Comparison of ENCODE assay signal across 8 cellular contexts in genomic region chr9:37390759-37391158, GRCh38. TPM values are rescaled to one million over a fixed set of nuclear protein-coding genes. Genes with fewer than 3 reads are reported as not detected.
DNase-seq lines count a peak whose midpoint lies in the region; ATAC-seq and TF ChIP-seq lines count a peak whose summit lies in the region.

No MANE protein-coding gene starts in this region.

- H2AFZ ChIP-seq in HCT116 (ENCODE audit: low read depth, low read length, poor library complexity, severe bottlenecking), result no peak overlapping the region

- ATAC-seq in heart right ventricle, result no peak
- peak; percentile 86 for ATAC-seq in HCT116

- TF ChIP-seq RAD21 in HCT116 (IDR thresholded peaks at IDR 0.05; ENCODE audit: low read depth), result peak; percentile 65

- intact Hi-C loops in left ventricle myocardium inferior (cut with micrococcal nuclease), result no loop called here
- intact Hi-C loops in heart right ventricle (cut with DNase I), result no loop called here
- intact Hi-C loops in HCT116 (cut with micrococcal nuclease), result loop anchor here (2.0 to 10.0 kb wide), 2 partner anchors 394 to 516 kb away; no protein-coding TSS in a partner anchor
- intact Hi-C loops in colonic mucosa (cut with DNase I), result loop anchor here (5.0 kb wide), 1 partner anchor 393 kb away; no protein-coding TSS in a partner anchor
- intact Hi-C loops in stomach (cut with DNase I; ENCODE audit: low total_unique reads), result no loop called here

- no TSS peak for BruUV-seq in HCT116 (replicated peaks; lab: Mats Ljungman, UMichigan)

- H3K9ac ChIP-seq in HCT116 (ENCODE audit: low read length), result no peak overlapping the region
- H3K9ac ChIP-seq in colonic mucosa (ENCODE audit: low read depth in 2 of 2, low read length in 2 of 2), result no peak overlapping the region

- POLR2A ChIA-PET in HCT116 (lab: Charles Lee), result no interaction called here

- no peak overlapping the region for H3K4me2 ChIP-seq in HCT116 (ENCODE audit: low read length)

- no peaks in the 10 kb centered on the region for H3K9me2 ChIP-seq in HCT116 (ENCODE audit: insufficient read depth)

- TF ChIP-seq CTCF in left ventricle myocardium inferior (IDR thresholded peaks at IDR 0.05; ENCODE audit: borderline replicate concordance) (peak; percentile 27), heart right ventricle (IDR thresholded peaks at IDR 0.05) (peak in 3 of 9 donors; percentile 10 to 26 (median 16)), HCT116 (IDR thresholded peaks at IDR 0.05 in 2 of 3, conservative IDR thresholded peaks at IDR 0.05 in 1 of 3; ENCODE audit: borderline replicate concordance in 1 of 3, insufficient read depth in 1 of 3, low read depth in 2 of 3, low read length in 2 of 3) (peak; percentile 44 to 83 (median 77); a peak in 5 of 6 replicates), LNCaP clone FGC (IDR thresholded peaks at IDR 0.05; ENCODE audit: control insufficient read depth, extremely low read depth, insufficient read depth) (peak; percentile 37), colonic mucosa (IDR thresholded peaks at IDR 0.05) (peak; percentile 47), stomach (IDR thresholded peaks at IDR 0.05) (peak in 2 of 7 experiments; percentile 45 to 48)

- no peak overlapping the region for H3K4me3 ChIP-seq in left ventricle myocardium inferior
- H3K4me3 ChIP-seq in heart right ventricle, result no peak overlapping the region
- H3K4me3 ChIP-seq in HCT116 (replicated peaks in 1 of 2; ENCODE audit: low read depth in 1 of 2, low read length in 2 of 2), result no peak overlapping the region
- no peak overlapping the region for H3K4me3 ChIP-seq in LNCaP clone FGC (ENCODE audit: low read depth, low read length)
- no peak overlapping the region for H3K4me3 ChIP-seq in colonic mucosa
- no peak overlapping the region for H3K4me3 ChIP-seq in stomach

- TF ChIP-seq POLR2A in HCT116 (IDR thresholded peaks at IDR 0.05; ENCODE audit: borderline replicate concordance, extremely low read depth, insufficient read depth, insufficient read length) (no peak), stomach (IDR thresholded peaks at IDR 0.05) (no peak)

- H3K27me3 ChIP-seq in left ventricle myocardium inferior (ENCODE audit: low read depth) (no peaks in the 10 kb centered on the region), heart right ventricle (no peaks in the 10 kb centered on the region), HCT116 (ENCODE audit: insufficient read depth, low read length) (no peaks in the 10 kb centered on the region), colonic mucosa (no peaks in the 10 kb centered on the region), stomach (no peaks in the 10 kb centered on the region)

- WGBS in heart right ventricle, 2 donors, result 39 to 43% methylated on average over 7 of the region's 7 CpGs
- 23 to 37% (median 26%) methylated on average over 7 of the region's 7 CpGs for WGBS in stomach, 5 donors

- H3K9me3 ChIP-seq in left ventricle myocardium inferior (replicated peaks) (no peaks in the 10 kb centered on the region), heart right ventricle (no peaks in the 10 kb centered on the region), HCT116 (ENCODE audit: control insufficient read depth in 1 of 2, insufficient read depth in 1 of 2, low read depth in 1 of 2, low read length in 2 of 2) (no peaks in the 10 kb centered on the region), colonic mucosa (no peaks in the 10 kb centered on the region), stomach (no peaks in the 10 kb centered on the region)

- H3K36me3 ChIP-seq in left ventricle myocardium inferior, result no peaks in the 10 kb centered on the region
- H3K36me3 ChIP-seq in heart right ventricle, result no peaks in the 10 kb centered on the region
- no peaks in the 10 kb centered on the region for H3K36me3 ChIP-seq in HCT116 (ENCODE audit: control insufficient read depth in 1 of 2, insufficient read depth in 2 of 2, low read length in 2 of 2)
- H3K36me3 ChIP-seq in colonic mucosa, result no peaks in the 10 kb centered on the region
- no peaks in the 10 kb centered on the region for H3K36me3 ChIP-seq in stomach

- RAD21 ChIA-PET in HCT116 (lab: Charles Lee; ENCODE audit: low non-redundant PET in 1 of 2, low total read pairs in 2 of 2, uncharacterized antibody in 2 of 2, unreplicated experiment in 2 of 2), result no interaction called here

- no peaks in the 10 kb centered on the region for H4K20me1 ChIP-seq in HCT116 (ENCODE audit: insufficient read depth)

- no peak for TF ChIP-seq EP300 in stomach (IDR thresholded peaks at IDR 0.05)

- DNase-seq in left ventricle myocardium inferior, result no peak
- DNase-seq in heart right ventricle, result no peak
- DNase-seq in HCT116 (ENCODE audit: low read depth, low spot score), result peak; percentile 26
- no peak for DNase-seq in LNCaP clone FGC (ENCODE audit: low read depth)
- peak; percentile 63 for DNase-seq in colonic mucosa
- peak; percentile 67 for DNase-seq in stomach
- no peak for DNase-seq in SIG-M5 (lab: John Stamatoyannopoulos, UW)
- DNase-seq in HPDE6-E6E7 (ENCODE audit: extremely low spot score), result no peak

- CTCF ChIA-PET in HCT116 (lab: Charles Lee), result interaction anchor here (0.7 to 1.0 kb wide), 3 partner anchors 98 to 518 kb away, joined by 3 to 4 read pairs (median 4); no protein-coding TSS in a partner anchor

- no peaks in the 10 kb centered on the region for H3K4me1 ChIP-seq in left ventricle myocardium inferior
- H3K4me1 ChIP-seq in heart right ventricle, result no peaks in the 10 kb centered on the region
- H3K4me1 ChIP-seq in HCT116 (ENCODE audit: control insufficient read depth in 1 of 2, insufficient read depth in 2 of 2, low read length in 2 of 2), result peaks cover 0 to 5% of the 10 kb centered on the region in 2 experiments; a peak in 1 of 4 replicates
- no peaks in the 10 kb centered on the region for H3K4me1 ChIP-seq in colonic mucosa
- H3K4me1 ChIP-seq in stomach, result no peaks in the 10 kb centered on the region

- H3K27ac ChIP-seq in left ventricle myocardium inferior (replicated peaks) (no peak overlapping the region), heart right ventricle (no peak overlapping the region), HCT116 (ENCODE audit: low read depth, low read length) (no peak overlapping the region), colonic mucosa (no peak overlapping the region), stomach (no peak overlapping the region)

- no peaks in the 10 kb centered on the region for H3K79me2 ChIP-seq in HCT116 (ENCODE audit: insufficient read depth, low read length)

TF ChIP-seq in HCT116, 20 proteins besides CTCF, POLR2A, EP300 and RAD21:
- TF ChIP-seq CBX3 (IDR thresholded peaks at IDR 0.05; ENCODE audit: low read depth), result no peak
- no peak for TF ChIP-seq FOSL1 (IDR thresholded peaks at IDR 0.05; ENCODE audit: low read depth)
- TF ChIP-seq JUND (IDR thresholded peaks at IDR 0.05), result no peak
- TF ChIP-seq TCF7L2 (IDR thresholded peaks at IDR 0.05; ENCODE audit: borderline replicate concordance, extremely low read depth, insufficient read depth, insufficient read length), result no peak
- no peak for TF ChIP-seq ZNF274 (IDR thresholded peaks at IDR 0.05; ENCODE audit: low read depth, low read length)
- TF ChIP-seq SIN3A (IDR thresholded peaks at IDR 0.05; ENCODE audit: low read depth), result no peak
- no peak for TF ChIP-seq EZH2phosphoT487 (IDR thresholded peaks at IDR 0.05; ENCODE audit: borderline replicate concordance)
- TF ChIP-seq ELF1 (IDR thresholded peaks at IDR 0.05; ENCODE audit: borderline replicate concordance, low read depth), result no peak
- TF ChIP-seq POLR2AphosphoS5 (IDR thresholded peaks at IDR 0.05; ENCODE audit: low read depth, low read length), result no peak
- no peak for TF ChIP-seq SP1 (IDR thresholded peaks at IDR 0.05; ENCODE audit: low read depth)
- TF ChIP-seq ATF3 (IDR thresholded peaks at IDR 0.05), result no peak
- no peak for TF ChIP-seq YY1 (IDR thresholded peaks at IDR 0.05; ENCODE audit: extremely low read depth, insufficient replicate concordance, low read depth, low read length)
- TF ChIP-seq EZH2 (IDR thresholded peaks at IDR 0.05), result no peak
- no peak for TF ChIP-seq ZFX (IDR thresholded peaks at IDR 0.05)
- TF ChIP-seq REST (IDR thresholded peaks at IDR 0.05; ENCODE audit: low read depth), result no peak
- no peak for TF ChIP-seq CEBPB (IDR thresholded peaks at IDR 0.05; ENCODE audit: low read depth)
TF ChIP-seq in HCT116: peak in this region for 0.

RNA-seq across cellular contexts. Expression of gene GRHPR, which starts 31.7 kb away (rescaled TPM):
- total RNA-seq in left ventricle myocardium inferior, result 104 TPM
- 100 to 1,000 TPM; 101 to 142 (median 114) TPM for total RNA-seq in heart right ventricle
- polyA plus RNA-seq in heart right ventricle, result 100 to 1,000 TPM in 1 of 2 donors, 10 to 100 TPM in 1; 61.5 to 151 TPM
- total RNA-seq in HCT116 (2021; ENCODE audit: unreplicated experiment), result 106 TPM
- polyA plus RNA-seq in HCT116 (2012), result 136 and 147 TPM in 2 replicates
- total RNA-seq in colonic mucosa, result 10 to 100 TPM; 71.1 to 94.0 TPM
- 100 to 1,000 TPM in 1 of 5 donors, 10 to 100 TPM in 4; 48.7 to 107 (median 76.8) TPM for total RNA-seq in stomach
- polyA plus RNA-seq in stomach, result 100 to 1,000 TPM in 1 of 3 donors, 10 to 100 TPM in 2; 76.3 to 111 (median 86.0) TPM

Comparison
In these comparisons a context has a peak if more than half of its experiments do, and no peak if none do; other contexts are left out.
1. DNase-seq: peak in HCT116 (single experiment), colonic mucosa (single experiment) and stomach (single experiment); none in left ventricle myocardium inferior (single experiment), heart right ventricle (0 of 2), LNCaP clone FGC (single experiment), SIG-M5 (single experiment) and HPDE6-E6E7 (single experiment).
2. intact Hi-C loops: an anchor here in HCT116 (2.0 to 10.0 kb wide) and colonic mucosa (5.0 kb wide); none called in left ventricle myocardium inferior, heart right ventricle and stomach.